ENCODE assay signal across 36 cellular contexts in the genomic region with DNA sequence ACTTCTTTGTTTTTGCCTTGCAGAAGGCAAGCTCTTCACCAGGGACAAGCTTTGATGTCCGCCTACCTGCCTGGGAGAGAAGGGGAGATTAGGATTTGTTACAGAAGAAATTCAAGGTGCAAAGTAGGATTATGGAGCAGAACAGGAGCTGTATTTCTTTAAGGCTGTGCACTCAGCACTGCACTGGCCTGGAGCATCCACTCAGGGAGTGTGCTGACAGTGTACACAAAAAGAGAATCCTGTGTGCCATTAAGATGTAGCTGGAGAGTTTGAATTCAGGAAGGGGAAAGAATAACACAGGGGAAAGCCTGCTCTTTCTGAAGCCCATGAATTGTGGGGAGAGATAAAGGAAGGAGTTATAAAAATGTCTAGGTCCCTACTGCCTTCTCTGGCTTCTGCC.
"Had no signal": no experiment of that assay in that cellular context is flagged by ENCODE, and none has a peak within 500 bp of the region (broad histone marks: within the 10 kb centered on the region; RNA-seq: fewer than 3 reads in every experiment).

No MANE protein-coding gene starts in this region.

- H3K4me3 ChIP-seq: adrenal gland, breast epithelium, coronary artery, dorsolateral prefrontal cortex had no signal

- FAIRE-seq: frontal cortex had no signal

- DNase-seq: activated CD4-positive, alpha-beta memory T cell treated with anti-CD3 and anti-CD28 coated beads for 36 hours; activated CD4-positive, alpha-beta T cell treated with anti-CD3 and anti-CD28 coated beads for 36 hours; activated CD4-positive, alpha-beta T cell treated with anti-CD3 and anti-CD28 coated beads, Interleukin-2, amount 10 ng/mL, durations not matched to agents 24 days and 14 days; activated CD4-positive, CD25-positive, alpha-beta regulatory T cell; activated CD4-positive, CD25-positive, alpha-beta regulatory T cell treated with anti-CD3 and anti-CD28 coated beads, Interleukin-2, amount 50 U/mL, for 72 hours; activated CD8-positive, alpha-beta memory T cell treated with anti-CD3 and anti-CD28 coated beads, Interleukin-2, amount 10 ng/mL, durations not matched to agents 7 days and 5 days; activated CD8-positive, alpha-beta memory T cell treated with anti-CD3 and anti-CD28 coated beads, Interleukin-2, amount 50 U/mL, for 4 hours; activated CD8-positive, alpha-beta T cell treated with anti-CD3 and anti-CD28 coated beads, Interleukin-2, amount 10 ng/mL, durations not matched to agents 7 days and 5 days; activated effector memory CD4-positive, alpha-beta T cell treated with anti-CD3 and anti-CD28 coated beads, Interleukin-2, amount 50 U/mL, for 16 hours; activated naive CD4-positive, alpha-beta T cell treated with anti-CD3 and anti-CD28 coated beads for 36 hours; activated naive CD8-positive, alpha-beta T cell treated with anti-CD3 and anti-CD28 coated beads for 36 hours; activated naive CD8-positive, alpha-beta T cell treated with anti-CD3 and anti-CD28 coated beads, Interleukin-2, amount 50 U/mL, for 24 hours; activated T-cell treated with anti-CD3 and anti-CD28 coated beads, Interleukin-2, amount 50 U/mL, for 1 hour; activated T-cell treated with anti-CD3 and anti-CD28 coated beads, Interleukin-2, amount 50 U/mL, for 48 hours; adrenal gland; amygdala; aorta; dorsolateral prefrontal cortex; effector memory CD4-positive, alpha-beta T cell; endodermal cell; foreskin fibroblast; head of caudate nucleus; T-helper 1 cell; T-helper 17 cell; T1000 had no signal

- H3K4me3 Mint-ChIP-seq: activated CD4-positive, alpha-beta memory T cell treated with anti-CD3 and anti-CD28 coated beads for 36 hours; activated CD4-positive, alpha-beta T cell treated with anti-CD3 and anti-CD28 coated beads for 36 hours; activated CD4-positive, alpha-beta T cell treated with anti-CD3 and anti-CD28 coated beads, Interleukin-2, amount 10 ng/mL, durations not matched to agents 24 days and 14 days; activated CD8-positive, alpha-beta memory T cell treated with anti-CD3 and anti-CD28 coated beads, Interleukin-2, amount 10 ng/mL, durations not matched to agents 7 days and 5 days; activated CD8-positive, alpha-beta T cell treated with anti-CD3 and anti-CD28 coated beads, Interleukin-2, amount 10 ng/mL, durations not matched to agents 7 days and 5 days; activated naive CD4-positive, alpha-beta T cell treated with anti-CD3 and anti-CD28 coated beads for 36 hours; activated naive CD4-positive, alpha-beta T cell treated with anti-CD3 and anti-CD28 coated beads, Interleukin-2, amount 50 U/mL, for 24 hours; activated naive CD8-positive, alpha-beta T cell treated with anti-CD3 and anti-CD28 coated beads for 36 hours; activated naive CD8-positive, alpha-beta T cell treated with anti-CD3 and anti-CD28 coated beads, Interleukin-2, amount 50 U/mL, for 24 hours; activated T-helper 1 cell treated with anti-CD3 and anti-CD28 coated beads, Interleukin-12 subunit alpha, Interleukin-12 subunit beta, Interleukin-2, Interleukin-4 antibody, amounts not matched to agents 30 ng/mL and 10 ng/mL and 1 ng/mL, durations not matched to agents 14 hours and 24 hours and 36 hours; brain; central memory CD8-positive, alpha-beta T cell; dendritic cell treated with granulocyte-macrophage colony-stimulating factor and Interleukin-4, amounts not matched to agents 40 ng/mL and 50 ng/mL, for 4 days; endodermal cell; T-helper 17 cell; T-helper 2 cell treated with Interferon-gamma antibody and Interleukin-4, amounts not matched to agents 5 μg/mL and 100 μg/mL, for 36 hours had no signal

- H3K36me3 Mint-ChIP-seq: activated CD4-positive, alpha-beta memory T cell treated with anti-CD3 and anti-CD28 coated beads for 36 hours; activated CD8-positive, alpha-beta memory T cell treated with anti-CD3 and anti-CD28 coated beads, Interleukin-2, amount 10 ng/mL, durations not matched to agents 7 days and 5 days; activated naive CD4-positive, alpha-beta T cell treated with anti-CD3 and anti-CD28 coated beads, Interleukin-2, amount 50 U/mL, for 24 hours; activated naive CD8-positive, alpha-beta T cell treated with anti-CD3 and anti-CD28 coated beads for 36 hours; brain had no signal

- H3K4me1 ChIP-seq: adrenal gland, breast epithelium had no signal

- H3K36me3 ChIP-seq: adrenal gland, breast epithelium had no signal

- H3K27me3 ChIP-seq: breast epithelium had no signal

- H3K9me3 Mint-ChIP-seq: activated CD4-positive, alpha-beta memory T cell treated with anti-CD3 and anti-CD28 coated beads for 36 hours; activated CD4-positive, alpha-beta T cell treated with anti-CD3 and anti-CD28 coated beads, Interleukin-2, amount 10 ng/mL, durations not matched to agents 24 days and 14 days; activated naive CD4-positive, alpha-beta T cell treated with anti-CD3 and anti-CD28 coated beads for 36 hours; activated naive CD4-positive, alpha-beta T cell treated with anti-CD3 and anti-CD28 coated beads, Interleukin-2, amount 50 U/mL, for 24 hours; activated naive CD8-positive, alpha-beta T cell treated with anti-CD3 and anti-CD28 coated beads for 36 hours; activated naive CD8-positive, alpha-beta T cell treated with anti-CD3 and anti-CD28 coated beads, Interleukin-2, amount 50 U/mL, for 24 hours; activated T-helper 1 cell treated with anti-CD3 and anti-CD28 coated beads, Interleukin-12 subunit alpha, Interleukin-12 subunit beta, Interleukin-2, Interleukin-4 antibody, amounts not matched to agents 30 ng/mL and 10 ng/mL and 1 ng/mL, durations not matched to agents 14 hours and 24 hours and 36 hours; activated T-helper 2 cell treated with anti-CD3 and anti-CD28 coated beads, Interferon-gamma antibody, Interleukin-2, Interleukin-4, amounts not matched to agents 10 μg/mL and 5 μg/mL and 100 μg/mL, durations not matched to agents 14 hours and 24 hours and 36 hours; central memory CD8-positive, alpha-beta T cell; dendritic cell treated with granulocyte-macrophage colony-stimulating factor and Interleukin-4, amounts not matched to agents 40 ng/mL and 50 ng/mL, for 4 days; endodermal cell; T-helper 2 cell treated with Interferon-gamma antibody and Interleukin-4, amounts not matched to agents 5 μg/mL and 100 μg/mL, for 36 hours had no signal

- H3K27ac ChIP-seq: adrenal gland, breast epithelium, coronary artery, dorsolateral prefrontal cortex had no signal

- H3K9me3 ChIP-seq: adrenal gland, breast epithelium had no signal

- ATAC-seq: activated CD4-positive, alpha-beta T cell treated with anti-CD3 and anti-CD28 coated beads for 36 hours; activated CD8-positive, alpha-beta memory T cell treated with anti-CD3 and anti-CD28 coated beads, Interleukin-2, amount 10 ng/mL, durations not matched to agents 7 days and 5 days; activated CD8-positive, alpha-beta T cell treated with anti-CD3 and anti-CD28 coated beads, Interleukin-2, amount 10 ng/mL, durations not matched to agents 7 days and 5 days; activated naive CD8-positive, alpha-beta T cell treated with anti-CD3 and anti-CD28 coated beads, Interleukin-2, amount 50 U/mL, for 24 hours; esophagus mucosa; T-helper 17 cell had no signal

- H3K4me1 Mint-ChIP-seq: activated CD4-positive, alpha-beta T cell treated with anti-CD3 and anti-CD28 coated beads for 36 hours; activated CD4-positive, alpha-beta T cell treated with anti-CD3 and anti-CD28 coated beads, Interleukin-2, amount 10 ng/mL, durations not matched to agents 24 days and 14 days; activated CD8-positive, alpha-beta memory T cell treated with anti-CD3 and anti-CD28 coated beads, Interleukin-2, amount 10 ng/mL, durations not matched to agents 7 days and 5 days; activated naive CD4-positive, alpha-beta T cell treated with anti-CD3 and anti-CD28 coated beads, Interleukin-2, amount 50 U/mL, for 24 hours; activated naive CD8-positive, alpha-beta T cell treated with anti-CD3 and anti-CD28 coated beads for 36 hours; activated naive CD8-positive, alpha-beta T cell treated with anti-CD3 and anti-CD28 coated beads, Interleukin-2, amount 50 U/mL, for 24 hours; central memory CD8-positive, alpha-beta T cell; T-helper 17 cell had no signal

- H3K27ac Mint-ChIP-seq: activated CD4-positive, alpha-beta memory T cell treated with anti-CD3 and anti-CD28 coated beads for 36 hours; activated CD4-positive, alpha-beta T cell treated with anti-CD3 and anti-CD28 coated beads for 36 hours; activated CD4-positive, alpha-beta T cell treated with anti-CD3 and anti-CD28 coated beads, Interleukin-2, amount 10 ng/mL, durations not matched to agents 24 days and 14 days; activated CD8-positive, alpha-beta memory T cell treated with anti-CD3 and anti-CD28 coated beads, Interleukin-2, amount 10 ng/mL, durations not matched to agents 7 days and 5 days; activated CD8-positive, alpha-beta T cell treated with anti-CD3 and anti-CD28 coated beads, Interleukin-2, amount 10 ng/mL, durations not matched to agents 7 days and 5 days; activated naive CD4-positive, alpha-beta T cell treated with anti-CD3 and anti-CD28 coated beads for 36 hours; activated naive CD4-positive, alpha-beta T cell treated with anti-CD3 and anti-CD28 coated beads, Interleukin-2, amount 50 U/mL, for 24 hours; activated naive CD8-positive, alpha-beta T cell treated with anti-CD3 and anti-CD28 coated beads for 36 hours; activated naive CD8-positive, alpha-beta T cell treated with anti-CD3 and anti-CD28 coated beads, Interleukin-2, amount 50 U/mL, for 24 hours; activated T-helper 1 cell treated with anti-CD3 and anti-CD28 coated beads, Interleukin-12 subunit alpha, Interleukin-12 subunit beta, Interleukin-2, Interleukin-4 antibody, amounts not matched to agents 30 ng/mL and 10 ng/mL and 1 ng/mL, durations not matched to agents 14 hours and 24 hours and 36 hours; activated T-helper 2 cell treated with anti-CD3 and anti-CD28 coated beads, Interferon-gamma antibody, Interleukin-2, Interleukin-4, amounts not matched to agents 10 μg/mL and 5 μg/mL and 100 μg/mL, durations not matched to agents 14 hours and 24 hours and 36 hours; brain; endodermal cell; T-helper 17 cell; T-helper 2 cell treated with Interferon-gamma antibody and Interleukin-4, amounts not matched to agents 5 μg/mL and 100 μg/mL, for 36 hours had no signal
